Comparison of ENCODE assay signal across 12 cellular contexts in genomic region chr15:82186748-82187415, GRCh38.
DNase-seq lines count a peak whose midpoint lies in the region; ATAC-seq and TF ChIP-seq lines count a peak whose summit lies in the region.
"Had no signal": no experiment of that assay in that cellular context is flagged by ENCODE, and none has a peak within 500 bp of the region (broad histone marks: within the 10 kb centered on the region; RNA-seq: fewer than 3 reads in every experiment).

No MANE protein-coding gene starts in this region.

- no peak overlapping the region for H3K4me3 ChIP-seq in aorta (ENCODE audit: low read length in 2 of 2)
- no peak overlapping the region for H3K4me3 ChIP-seq in spleen
- H3K4me3 ChIP-seq: dorsolateral prefrontal cortex had no signal

- CTCF ChIA-PET in GM10248 (lab: Yijun Ruan, JAX): interaction anchor here (0.7 to 1.4 kb wide), 5 partner anchors 9 to 78 kb away, joined by 3 to 9 read pairs (median 3); no protein-coding TSS in a partner anchor

- POLR2A ChIA-PET in GM10248 (lab: Yijun Ruan, JAX): no interaction called here

- TF ChIP-seq POLR2A in spleen (IDR thresholded peaks at IDR 0.05): no peak

- intact Hi-C loops in aorta (cut with DNase I) (no loop called here), spleen (cut with DNase I; ENCODE audit: low total_unique reads) (no loop called here)

- H3K27ac ChIP-seq in aorta (ENCODE audit: low read depth in 1 of 2, low read length in 2 of 2) (no peak overlapping the region), spleen (no peak overlapping the region)
- H3K27ac ChIP-seq: neutrophil had no signal

- TF ChIP-seq CTCF in GM10248 (IDR thresholded peaks at IDR 0.05; ENCODE audit: control extremely low read depth, extremely low read depth, low read depth, missing control alignments) (no peak), spleen (IDR thresholded peaks at IDR 0.05 in 8 of 11, conservative IDR thresholded peaks at IDR 0.05 in 3 of 11) (no peak)

- ATAC-seq in GM19438 (IDR thresholded peaks at IDR 0.05; ENCODE audit: low read depth, unreplicated experiment) (peak; percentile 89), HG02870 (IDR thresholded peaks at IDR 0.05; ENCODE audit: unreplicated experiment) (peak; percentile 86), aorta (ENCODE audit: low FRiP score) (no peak)
- ATAC-seq: left cardiac atrium; stimulated activated naive CD8-positive, alpha-beta T cell treated with anti-CD3 and anti-CD28 coated beads, Interleukin-15, amount 100 ng/mL, for 72 hours had no signal

- DNase-seq in GM10248 (ENCODE audit: extremely low spot score) (peak; percentile 45), NOMO-1 (lab: John Stamatoyannopoulos, UW; ENCODE audit: unreplicated experiment in 2 of 2) (peak; percentile 39 to 78), aorta (no peak), NCI-H1694 (lab: John Stamatoyannopoulos, UW) (no peak), NCI-H524 (lab: John Stamatoyannopoulos, UW) (no peak), spleen (no peak)
- DNase-seq: dorsolateral prefrontal cortex; left cardiac atrium; stimulated activated naive CD8-positive, alpha-beta T cell treated with anti-CD3 and anti-CD28 coated beads, Interleukin-15, amount 100 ng/mL, for 72 hours had no signal

- 96% methylated on average over 6 of the region's 6 CpGs for WGBS in aorta, 2 donors
- WGBS in spleen, 5 donors: 54 to 71% (median 65%) methylated on average over 6 of the region's 6 CpGs

- peaks cover 0 to 2% of the 10 kb centered on the region in 2 donors for H3K4me1 ChIP-seq in aorta (ENCODE audit: control insufficient read depth in 1 of 2, insufficient read depth in 2 of 2, low read length in 2 of 2)
- H3K4me1 ChIP-seq in spleen: peaks cover 0 to 10% (median 0%) of the 10 kb centered on the region in 6 donors

- H3K36me3 ChIP-seq in aorta (ENCODE audit: control insufficient read depth in 1 of 2, insufficient read depth in 2 of 2, low read length in 1 of 2) (no peaks in the 10 kb centered on the region), spleen (peaks cover 0 to 13% (median 0%) of the 10 kb centered on the region in 6 donors)
- H3K36me3 ChIP-seq: neutrophil had no signal

- no peaks in the 10 kb centered on the region for H3K27me3 ChIP-seq in aorta (ENCODE audit: control insufficient read depth in 1 of 2, insufficient read depth in 2 of 2, low read length in 1 of 2)
- H3K27me3 ChIP-seq in spleen (replicated peaks in 1 of 7): no peaks in the 10 kb centered on the region
- H3K27me3 ChIP-seq: dorsolateral prefrontal cortex, neutrophil had no signal

- no peaks in the 10 kb centered on the region for H3K9me3 ChIP-seq in aorta (ENCODE audit: control insufficient read depth, low read length)
- H3K9me3 ChIP-seq in spleen: no peaks in the 10 kb centered on the region
- H3K9me3 ChIP-seq: neutrophil had no signal

Comparison
In these comparisons a context has a peak if more than half of its experiments do, and no peak if none do; other contexts are left out.
1. DNase-seq: peak in GM10248 (single experiment) and NOMO-1 (2 of 2); none in aorta (0 of 2), NCI-H1694 (single experiment), NCI-H524 (0 of 2) and spleen (single experiment).